11 cellular contexts compared by ENCODE assay signal in the genomic region with DNA sequence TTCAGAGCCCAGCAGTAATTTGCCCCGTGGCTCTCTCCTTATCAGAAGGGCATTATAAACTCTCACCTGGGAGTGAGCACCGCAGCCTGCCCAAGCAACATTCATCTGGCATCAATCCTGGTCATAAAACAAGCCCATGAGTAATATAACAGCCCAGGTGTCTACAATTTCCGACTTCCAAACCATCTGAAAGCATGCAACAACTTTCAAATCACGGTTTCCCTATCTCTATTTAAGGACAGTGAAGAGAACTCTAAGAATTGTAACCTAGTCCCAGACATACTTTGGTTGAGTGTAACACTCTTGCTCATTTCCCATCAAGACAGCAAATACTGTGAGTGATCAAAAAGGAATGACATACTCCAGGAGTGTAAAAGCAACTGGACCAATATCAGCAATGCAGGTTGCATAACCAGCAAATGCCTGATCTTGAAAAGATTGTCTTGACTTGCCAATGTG.
DNase-seq lines count a peak whose midpoint lies in the region; ATAC-seq, FAIRE-seq and TF ChIP-seq lines count a peak whose summit lies in the region.
"Had no signal": no experiment of that assay in that cellular context is flagged by ENCODE, and none has a peak within 500 bp of the region (broad histone marks: within the 10 kb centered on the region; RNA-seq: fewer than 3 reads in every experiment).

No MANE protein-coding gene starts in this region.

- H3K79me2 ChIP-seq in HCT116 (ENCODE audit: insufficient read depth, low read length), result no peaks in the 10 kb centered on the region

- DNase-seq in HCT116 (ENCODE audit: low read depth, low spot score), result peak; percentile 59
- DNase-seq in RCC 7860 (ENCODE audit: low spot score), result peak; percentile 84
- DNase-seq in fibroblast of gingiva (ENCODE audit: low read depth), result peak; percentile 64
- peak; percentile 80 for DNase-seq in skeletal muscle cell (ENCODE audit: low read depth)
- DNase-seq in NCI-H2227 treated with DMSO at 0.1 percent for 48 hours (lab: John Stamatoyannopoulos, UW), result no peak
- DNase-seq in activated CD4-positive, alpha-beta memory T cell treated with anti-CD3 and anti-CD28 coated beads for 36 hours, result no peak
- DNase-seq in GM12892 (ENCODE audit: insufficient read length), result no peak
- DNase-seq: GF-D8, hypothalamus, naive B cell had no signal

- no peak overlapping the region for H3K4me3 Mint-ChIP-seq in activated CD4-positive, alpha-beta memory T cell treated with anti-CD3 and anti-CD28 coated beads for 36 hours
- H3K4me3 Mint-ChIP-seq: naive B cell had no signal

- H3K9ac ChIP-seq in HCT116 (ENCODE audit: low read length), result peak overlapping the region; percentile 4; the same call in 1 of the 2 replicates

- no peaks in the 10 kb centered on the region for H4K20me1 ChIP-seq in HCT116 (ENCODE audit: insufficient read depth)

- TF ChIP-seq EP300 in gastroesophageal sphincter (IDR thresholded peaks at IDR 0.05), result no peak

- no TSS peak for BruUV-seq in HCT116 (replicated peaks; lab: Mats Ljungman, UMichigan)

- peak overlapping the region; percentile 60 for H3K4me2 ChIP-seq in HCT116 (ENCODE audit: low read length)

- peaks cover 7% of the 10 kb centered on the region for H3K9me3 Mint-ChIP-seq in activated CD4-positive, alpha-beta memory T cell treated with anti-CD3 and anti-CD28 coated beads for 36 hours

- WGBS in gastroesophageal sphincter (ENCODE audit: low coverage in 1 of 2), 2 donors, result 46 to 55% methylated on average over 4 of the region's 4 CpGs

- POLR2A ChIA-PET in HCT116 (lab: Charles Lee), result no interaction called here
- POLR2A ChIA-PET in activated CD4-positive, alpha-beta memory T cell treated with anti-CD3 and anti-CD28 coated beads for 36 hours (lab: Charles Lee), result no interaction called here

- no peaks in the 10 kb centered on the region for H3K9me2 ChIP-seq in HCT116 (ENCODE audit: insufficient read depth)

- TF ChIP-seq RAD21 in HCT116 (IDR thresholded peaks at IDR 0.05; ENCODE audit: low read depth), result no peak

- H3K36me3 Mint-ChIP-seq in activated CD4-positive, alpha-beta memory T cell treated with anti-CD3 and anti-CD28 coated beads for 36 hours, result no peaks in the 10 kb centered on the region
- H3K36me3 Mint-ChIP-seq: naive B cell had no signal

- H3K36me3 ChIP-seq in HCT116 (ENCODE audit: control insufficient read depth in 1 of 2, insufficient read depth in 2 of 2, low read length in 2 of 2) (no peaks in the 10 kb centered on the region; a peak in 1 of 4 replicates), gastroesophageal sphincter (no peaks in the 10 kb centered on the region)

- H3K4me3 ChIP-seq in HCT116 (replicated peaks in 1 of 2; ENCODE audit: low read depth in 1 of 2, low read length in 2 of 2) (peak overlapping the region in 1 of 2 experiments; percentile 31; a peak in 2 of 4 replicates), skeletal muscle cell (ENCODE audit: low read depth, low read length) (no peak overlapping the region), gastroesophageal sphincter (no peak overlapping the region)

- ATAC-seq in HCT116 (peak; percentile 69), gastroesophageal sphincter (no peak)

- intact Hi-C loops in HCT116 (cut with micrococcal nuclease), result loop anchor here (10.0 kb wide), 1 partner anchor 399 kb away; no protein-coding TSS in a partner anchor
- intact Hi-C loops in activated CD4-positive, alpha-beta memory T cell treated with anti-CD3 and anti-CD28 coated beads for 36 hours (cut with micrococcal nuclease), result no loop called here

- H3K27me3 Mint-ChIP-seq in activated CD4-positive, alpha-beta memory T cell treated with anti-CD3 and anti-CD28 coated beads for 36 hours, result no peaks in the 10 kb centered on the region
- H3K27me3 Mint-ChIP-seq: naive B cell had no signal

- no peak for TF ChIP-seq POLR2A in HCT116 (IDR thresholded peaks at IDR 0.05; ENCODE audit: borderline replicate concordance, extremely low read depth, insufficient read depth, insufficient read length)
- TF ChIP-seq POLR2A in gastroesophageal sphincter (IDR thresholded peaks at IDR 0.05), result no peak
- no peak for TF ChIP-seq POLR2A in GM12892 (IDR thresholded peaks at IDR 0.05; ENCODE audit: low read depth, low read length)

- FAIRE-seq in RCC 7860 (lab: Jason Lieb, UNC), result peak; percentile 35
- no peak for FAIRE-seq in GM12892 (lab: Jason Lieb, UNC)

- CTCF ChIA-PET in HCT116 (lab: Charles Lee), result no interaction called here
- CTCF ChIA-PET in activated CD4-positive, alpha-beta memory T cell treated with anti-CD3 and anti-CD28 coated beads for 36 hours (lab: Charles Lee), result no interaction called here

- RAD21 ChIA-PET in HCT116 (lab: Charles Lee; ENCODE audit: low non-redundant PET in 1 of 2, low total read pairs in 2 of 2, uncharacterized antibody in 2 of 2, unreplicated experiment in 2 of 2), result no interaction called here

- no peaks in the 10 kb centered on the region for H3K4me1 Mint-ChIP-seq in activated CD4-positive, alpha-beta memory T cell treated with anti-CD3 and anti-CD28 coated beads for 36 hours (ENCODE audit: low read depth)
- H3K4me1 Mint-ChIP-seq: naive B cell had no signal

- H3K9me3 ChIP-seq in HCT116 (ENCODE audit: control insufficient read depth in 1 of 2, insufficient read depth in 1 of 2, low read depth in 1 of 2, low read length in 2 of 2) (no peaks in the 10 kb centered on the region; a peak in 1 of 4 replicates), gastroesophageal sphincter (no peaks in the 10 kb centered on the region)

- peak overlapping the region; percentile 51; the same call in 1 of the 2 replicates for H3K27ac ChIP-seq in HCT116 (ENCODE audit: low read depth, low read length)
- H3K27ac ChIP-seq in gastroesophageal sphincter, result no peak overlapping the region

- H3K27me3 ChIP-seq in HCT116 (ENCODE audit: insufficient read depth, low read length) (no peaks in the 10 kb centered on the region), gastroesophageal sphincter (no peaks in the 10 kb centered on the region)

- H2AFZ ChIP-seq in HCT116 (ENCODE audit: low read depth, low read length, poor library complexity, severe bottlenecking), result peak overlapping the region; percentile 84

- no peak overlapping the region for H3K27ac Mint-ChIP-seq in activated CD4-positive, alpha-beta memory T cell treated with anti-CD3 and anti-CD28 coated beads for 36 hours
- H3K27ac Mint-ChIP-seq: naive B cell had no signal

- 0 out of 6 replicates have a peak, but pooled peaks of 2 of the 3 experiments have one; percentile 5 to 11 for TF ChIP-seq CTCF in HCT116 (IDR thresholded peaks at IDR 0.05 in 2 of 3, conservative IDR thresholded peaks at IDR 0.05 in 1 of 3; ENCODE audit: borderline replicate concordance in 1 of 3, insufficient read depth in 1 of 3, low read depth in 2 of 3, low read length in 2 of 3)
- no peak for TF ChIP-seq CTCF in gastroesophageal sphincter (IDR thresholded peaks at IDR 0.05)

- H3K4me1 ChIP-seq in HCT116 (ENCODE audit: control insufficient read depth in 1 of 2, insufficient read depth in 2 of 2, low read length in 2 of 2), result peaks cover 38 to 51% of the 10 kb centered on the region in 2 experiments
- no peaks in the 10 kb centered on the region for H3K4me1 ChIP-seq in gastroesophageal sphincter

TF ChIP-seq in HCT116, 20 proteins besides CTCF, POLR2A, EP300 and RAD21:
- TF ChIP-seq FOSL1 (IDR thresholded peaks at IDR 0.05; ENCODE audit: low read depth) (peak; percentile 55; the same call in 1 of the 2 replicates), SP1 (IDR thresholded peaks at IDR 0.05; ENCODE audit: low read depth) (peak; percentile 60), JUND (IDR thresholded peaks at IDR 0.05) (peak; percentile 52), CBX3 (IDR thresholded peaks at IDR 0.05; ENCODE audit: low read depth) (peak; percentile 65; the same call in 1 of the 2 replicates), CEBPB (IDR thresholded peaks at IDR 0.05; ENCODE audit: low read depth) (peak; percentile 86), YY1 (IDR thresholded peaks at IDR 0.05; ENCODE audit: extremely low read depth, insufficient replicate concordance, low read depth, low read length) (no peak), TCF7L2 (IDR thresholded peaks at IDR 0.05; ENCODE audit: borderline replicate concordance, extremely low read depth, insufficient read depth, insufficient read length) (peak; percentile 21), ZFX (IDR thresholded peaks at IDR 0.05) (no peak)
TF ChIP-seq in HCT116: peak in this region for 6.

Comparison
In these comparisons a context has a peak if more than half of its experiments do, and no peak if none do; other contexts are left out.
1. DNase-seq: peak in HCT116 (single experiment), RCC 7860 (single experiment), fibroblast of gingiva (single experiment) and skeletal muscle cell (single experiment); none in NCI-H2227 treated with DMSO at 0.1 percent for 48 hours (single experiment), activated CD4-positive, alpha-beta memory T cell treated with anti-CD3 and anti-CD28 coated beads for 36 hours (single experiment) and GM12892 (single experiment).
2. CTCF ChIP-seq: peak in HCT116 (2 of 3); none in gastroesophageal sphincter (0 of 4).